ENCODE assay signal across 21 cellular contexts in genomic region chr4:26065833-26066232, GRCh38.
DNase-seq lines count a peak whose midpoint lies in the region; ATAC-seq, FAIRE-seq and TF ChIP-seq lines count a peak whose summit lies in the region.
"Had no signal": no experiment of that assay in that cellular context is flagged by ENCODE, and none has a peak within 500 bp of the region (broad histone marks: within the 10 kb centered on the region; RNA-seq: fewer than 3 reads in every experiment).

No MANE protein-coding gene starts in this region.

- H3K4me1 ChIP-seq in HepG2 (ENCODE audit: insufficient read depth, low read length) (no peaks in the 10 kb centered on the region), right lobe of liver (no peaks in the 10 kb centered on the region), esophagus squamous epithelium (no peaks in the 10 kb centered on the region), mucosa of descending colon (ENCODE audit: low read depth) (no peaks in the 10 kb centered on the region)
- H3K4me1 ChIP-seq: BE2C, Caco-2 had no signal

- H2AFZ ChIP-seq in HepG2 (ENCODE audit: low read length) = no peak overlapping the region

- TF ChIP-seq CTCF in HepG2 (CRISPR knock-in tag; IDR thresholded peaks at IDR 0.05) = no peak
- TF ChIP-seq CTCF in right lobe of liver (IDR thresholded peaks at IDR 0.05) = no peak
- TF ChIP-seq CTCF in esophagus squamous epithelium (IDR thresholded peaks at IDR 0.05) = no peak
- no peak for TF ChIP-seq CTCF in mucosa of descending colon (IDR thresholded peaks at IDR 0.05)

- no peak overlapping the region for H3K27ac ChIP-seq in HepG2 (ENCODE audit: extremely low read length, insufficient read depth, low read length)
- no peak overlapping the region for H3K27ac ChIP-seq in right lobe of liver
- no peak overlapping the region for H3K27ac ChIP-seq in esophagus squamous epithelium
- H3K27ac ChIP-seq: Peyer's patch had no signal

- no peak for TF ChIP-seq RAD21 in HepG2 (CRISPR knock-in tag; IDR thresholded peaks at IDR 0.05)

- in situ Hi-C loops in HepG2 (cut with HindIII; ENCODE audit: extremely low pct_ligation_motif_present, low pct_unique_long_range_greater_than_20kb) (no loop called here), SK-MEL-5 (cut with HindIII; ENCODE audit: low pct_unique_long_range_greater_than_20kb, low sequenced_read_pairs) (no loop called here)

- CTCF ChIA-PET in HepG2 (lab: Yijun Ruan, JAX; ENCODE audit: low intra/inter-chr PET ratio, low total read pairs) = no interaction called here

- H3K4me3 ChIP-seq in HepG2 (replicated peaks in 1 of 3; ENCODE audit: insufficient read depth in 1 of 3, low read depth in 2 of 3, low read length in 3 of 3) (no peak overlapping the region), right lobe of liver (no peak overlapping the region), esophagus squamous epithelium (no peak overlapping the region), mucosa of descending colon (no peak overlapping the region)
- H3K4me3 ChIP-seq: Peyer's patch had no signal

- no peak overlapping the region for H3K4me2 ChIP-seq in HepG2 (ENCODE audit: low read depth, low read length)
- H3K4me2 ChIP-seq: SK-N-SH had no signal

- peak; percentile 47; the same call in 2 of the 3 replicates for ATAC-seq in HepG2
- ATAC-seq in right lobe of liver = no peak
- ATAC-seq in mucosa of descending colon = no peak
- ATAC-seq in GM19452 (IDR thresholded peaks at IDR 0.05; ENCODE audit: unreplicated experiment) = no peak

- 26% methylated on average over 2 of the region's 7 CpGs for WGBS in HepG2 (ENCODE audit: low lambda C conversion rate)
- whole genome bisulfite sequencing in right lobe of liver (ENCODE audit: insufficient coverage, low coverage, low lambda C conversion rate, missing lambda C conversion rate) = 93% methylated on average over 2 of the region's 7 CpGs
- 83 to 93% methylated on average over 2 to 7 of the region's 7 CpGs for WGBS in esophagus squamous epithelium, 2 donors

- POLR2A ChIA-PET in HepG2 (lab: Yijun Ruan, JAX) = no interaction called here

- TF ChIP-seq EP300 in HepG2 (IDR thresholded peaks at IDR 0.05; ENCODE audit: low read depth in 2 of 2, low read length in 2 of 2) (no peak), HepG2 (CRISPR knock-in tag; IDR thresholded peaks at IDR 0.05; ENCODE audit: borderline replicate concordance) (no peak)

- H3K27me3 ChIP-seq in HepG2 (ENCODE audit: control insufficient read depth in 1 of 2, insufficient read depth in 2 of 2, low read length in 2 of 2) = no peaks in the 10 kb centered on the region
- no peaks in the 10 kb centered on the region for H3K27me3 ChIP-seq in right lobe of liver
- peaks cover 0 to 56% (median 0%) of the 10 kb centered on the region in 4 donors for H3K27me3 ChIP-seq in esophagus squamous epithelium
- H3K27me3 ChIP-seq: BE2C, Peyer's patch had no signal

- TF ChIP-seq POLR2A in HepG2 (IDR thresholded peaks at IDR 0.05; ENCODE audit: insufficient read depth in 1 of 2, low read depth in 2 of 2, low read length in 2 of 2) = no peak
- no peak for TF ChIP-seq POLR2A in right lobe of liver (IDR thresholded peaks at IDR 0.05)
- no peak for TF ChIP-seq POLR2A in esophagus squamous epithelium (IDR thresholded peaks at IDR 0.05)

- no TSS peak for BruUV-seq in HepG2 (replicated peaks; lab: Mats Ljungman, UMichigan)

- H3K9me3 ChIP-seq in HepG2 (ENCODE audit: low read length) (no peaks in the 10 kb centered on the region), right lobe of liver (no peaks in the 10 kb centered on the region), esophagus squamous epithelium (no peaks in the 10 kb centered on the region), mucosa of descending colon (no peaks in the 10 kb centered on the region)
- H3K9me3 ChIP-seq: BE2C, Caco-2, Peyer's patch, SK-N-SH had no signal

- H3K36me3 ChIP-seq in HepG2 (replicated peaks in 1 of 2; ENCODE audit: control insufficient read depth in 1 of 2, insufficient read depth in 2 of 2, low read length in 2 of 2) = no peaks in the 10 kb centered on the region
- H3K36me3 ChIP-seq in right lobe of liver = no peaks in the 10 kb centered on the region
- no peaks in the 10 kb centered on the region for H3K36me3 ChIP-seq in esophagus squamous epithelium
- no peaks in the 10 kb centered on the region for H3K36me3 ChIP-seq in mucosa of descending colon (ENCODE audit: low read depth)
- H3K36me3 ChIP-seq: BE2C, Peyer's patch had no signal

- FAIRE-seq in HepG2 (lab: Jason Lieb, UNC) = no peak
- FAIRE-seq: GM12892 had no signal

- no peak overlapping the region for H3K9ac ChIP-seq in HepG2 (ENCODE audit: insufficient read depth, low read depth, low read length)
- H3K9ac ChIP-seq: SK-N-SH had no signal

- intact Hi-C loops in HepG2 (cut with micrococcal nuclease; ENCODE audit: unreplicated experiment) (no loop called here), right lobe of liver (cut with DNase I) (no loop called here), esophagus squamous epithelium (cut with DNase I) (no loop called here), mucosa of descending colon (cut with DNase I, micrococcal nuclease) (no loop called here)

- DNase-seq in HepG2 (ENCODE audit: low spot score) = no peak
- DNase-seq in right lobe of liver = no peak
- peak; percentile 46 for DNase-seq in SK-MEL-5 (ENCODE audit: low read depth, low spot score)
- peak; percentile 43 for DNase-seq in kidney tubule cell (ENCODE audit: low spot score)
- DNase-seq in esophagus squamous epithelium (lab: John Stamatoyannopoulos, UW) = no peak
- DNase-seq in mucosa of descending colon = no peak
- no peak for DNase-seq in NCI-H187 (lab: John Stamatoyannopoulos, UW)
- DNase-seq: BE2C; Caco-2; CD4-positive, CD25-positive, alpha-beta regulatory T cell; DMS153; Karpas-422; NCI-H1092 treated with DMSO at 0.1 percent for 48 hours; NCI-H146; NCI-H2081 treated with DMSO at 0.1 percent for 48 hours; NCI-H446 treated with DMSO at 0.1 percent for 48 hours; Peyer's patch; Right ventricle myocardium superior; SK-N-SH had no signal

- no peaks in the 10 kb centered on the region for H3K79me2 ChIP-seq in HepG2 (ENCODE audit: insufficient read depth, low read length)

- H4K20me1 ChIP-seq in HepG2 (ENCODE audit: insufficient read depth, low read length) = no peaks in the 10 kb centered on the region

TF ChIP-seq in HepG2, 621 proteins besides CTCF, POLR2A, EP300 and RAD21:
- no peak for TF ChIP-seq ZMYM2 (CRISPR knock-in tag; IDR thresholded peaks at IDR 0.05)
- no peak for TF ChIP-seq PRMT3 (CRISPR knock-in tag; IDR thresholded peaks at IDR 0.05; ENCODE audit: borderline replicate concordance, low read depth)
- TF ChIP-seq FOSL2 (CRISPR knock-in tag; IDR thresholded peaks at IDR 0.05) = peak; percentile 66
- no peak for TF ChIP-seq DNMT1 (CRISPR knock-in tag; IDR thresholded peaks at IDR 0.05)
- TF ChIP-seq ZNF441 (CRISPR knock-in tag; IDR thresholded peaks at IDR 0.05; ENCODE audit: borderline replicate concordance) = no peak
- no peak for TF ChIP-seq ZNF891 (CRISPR knock-in tag; IDR thresholded peaks at IDR 0.05)
- TF ChIP-seq AHR (CRISPR knock-in tag; IDR thresholded peaks at IDR 0.05) = no peak
- TF ChIP-seq KMT2A (CRISPR knock-in tag; IDR thresholded peaks at IDR 0.05) = no peak

Comparison
In these comparisons a context has a peak if more than half of its experiments do, and no peak if none do; other contexts are left out.
1. DNase-seq: peak in SK-MEL-5 (single experiment) and kidney tubule cell (single experiment); none in HepG2 (single experiment), right lobe of liver (0 of 3), esophagus squamous epithelium (single experiment), mucosa of descending colon (0 of 3) and NCI-H187 (0 of 2).